In genomic region chr2:73828818-73829570, GRCh38 we compare ENCODE assay signal across 8 cellular contexts. TPM values are rescaled to one million over a fixed set of nuclear protein-coding genes. Genes with fewer than 3 reads are reported as not detected.
DNase-seq lines count a peak whose midpoint lies in the region; ATAC-seq, FAIRE-seq and TF ChIP-seq lines count a peak whose summit lies in the region.

Gene STAMBP (plus strand): TSS chr2:73828961. CDS start chr2:73830857, 1,896 bp downstream.

- H3K9ac ChIP-seq in Loucy (ENCODE audit: low read depth, low read length, poor library complexity, severe bottlenecking) = peak within 1 kb of the TSS; percentile 85

- H3F3A ChIP-seq in Loucy (ENCODE audit: low read depth) = peaks cover 6% of the 10 kb centered on the region; the same call in 1 of the 2 replicates

- peak; percentile 97 for FAIRE-seq in H54 (lab: Jason Lieb, UNC)

- peak within 1 kb of the TSS; percentile 90 to 99 (median 96) for H3K4me3 Mint-ChIP-seq in naive thymus-derived CD8-positive, alpha-beta T cell

- peaks cover 5 to 30% (median 15%) of the 10 kb centered on the region in 3 donors for H3K36me3 Mint-ChIP-seq in naive thymus-derived CD8-positive, alpha-beta T cell

- no peaks in the 10 kb centered on the region for H3K27me3 Mint-ChIP-seq in naive thymus-derived CD8-positive, alpha-beta T cell

- TF ChIP-seq POLR2A in H54 (IDR thresholded peaks at IDR 0.05; ENCODE audit: low read depth, low read length) = peak; percentile 61
- peak; percentile 85 for TF ChIP-seq POLR2A in Raji (IDR thresholded peaks at IDR 0.05; ENCODE audit: insufficient read depth, low read depth, low read length)

- DNase-seq in EL (peak; percentile 96), H54 (ENCODE audit: insufficient read length, low spot score) (peak; percentile 70), fibroblast of mammary gland (ENCODE audit: low read depth) (peak; percentile 95)
- DNase-seq in activated T-helper 9 cell treated with anti-CD3 and anti-CD28 coated beads, Interleukin-2, amount 50 U/mL, for 16 hours (ENCODE audit: low read depth) = peak; percentile 80
- peak; percentile 78 to 96 (median 88) for DNase-seq in naive thymus-derived CD8-positive, alpha-beta T cell
- peak; percentile 82 to 93 (median 88) for DNase-seq in stimulated activated naive CD4-positive, alpha-beta T cell (lab: John Stamatoyannopoulos, UW)

- H3K4me2 ChIP-seq in Loucy (ENCODE audit: low read depth, low read length, poor library complexity, severe bottlenecking) = peak within 1 kb of the TSS; percentile 95

- H3K9me3 ChIP-seq in Loucy (ENCODE audit: insufficient read depth, low read depth, low read length) = no peaks in the 10 kb centered on the region

- peak within 1 kb of the TSS; percentile 77 for H3K4me3 ChIP-seq in Loucy (ENCODE audit: low read length, poor library complexity, severe bottlenecking)
- H3K4me3 ChIP-seq in fibroblast of mammary gland (ENCODE audit: control insufficient read depth, low read depth, low read length) = peak within 1 kb of the TSS; percentile 72

- peaks cover 51% of the 10 kb centered on the region for H3K79me2 ChIP-seq in Loucy (ENCODE audit: insufficient read depth, low read length)

- H3K27ac Mint-ChIP-seq in naive thymus-derived CD8-positive, alpha-beta T cell = peak within 1 kb of the TSS; percentile 93 to 99 (median 97)

- peaks cover 50% of the 10 kb centered on the region for H3K4me1 ChIP-seq in Loucy (ENCODE audit: insufficient read depth, low read length, poor library complexity, severe bottlenecking)

- H3K9me3 Mint-ChIP-seq in naive thymus-derived CD8-positive, alpha-beta T cell = peaks cover 0 to 4% (median 0%) of the 10 kb centered on the region in 9 donors

- H2AFZ ChIP-seq in Loucy (ENCODE audit: low read length) = peak within 1 kb of the TSS; percentile 88

- POLR2A ChIA-PET in naive thymus-derived CD8-positive, alpha-beta T cell (lab: Charles Lee) = interaction anchor here (0.7 to 1.4 kb wide), 12 partner anchors 49 to 701 kb away, joined by 3 to 10 read pairs (median 4); partner anchors contain the start of genes AUP1, DGUOK, DUSP11 and HTRA2

- TF ChIP-seq CTCF in Loucy (conservative IDR thresholded peaks at IDR 0.05; ENCODE audit: low read length) = no peak
- TF ChIP-seq CTCF in fibroblast of mammary gland (conservative IDR thresholded peaks at IDR 0.05; ENCODE audit: control insufficient read depth, insufficient read depth, low read depth, low read length) = no peak

- H3K36me3 ChIP-seq in Loucy (ENCODE audit: insufficient read depth, low read length) = peaks cover 9% of the 10 kb centered on the region

- ATAC-seq in naive thymus-derived CD8-positive, alpha-beta T cell = peak; percentile 88 to 94

- H3K9me2 ChIP-seq in Loucy (replicated peaks; ENCODE audit: low read depth, low read length) = no peaks in the 10 kb centered on the region

- peaks cover 37 to 60% (median 51%) of the 10 kb centered on the region in 4 donors for H3K4me1 Mint-ChIP-seq in naive thymus-derived CD8-positive, alpha-beta T cell

- H4K20me1 ChIP-seq in Loucy (ENCODE audit: insufficient read depth, low read length, poor library complexity, severe bottlenecking) = peaks cover 6% of the 10 kb centered on the region

- H3K27me3 ChIP-seq in Loucy (ENCODE audit: insufficient read depth, low read length, poor library complexity, severe bottlenecking) = no peaks in the 10 kb centered on the region

RNA-seq across cellular contexts. Expression of gene STAMBP, which starts in this region (rescaled TPM):
- 10 to 100 TPM; 28.3 to 32.3 TPM for total RNA-seq in naive thymus-derived CD8-positive, alpha-beta T cell
- 10 to 100 TPM; 32.3 to 44.3 (median 35.0) TPM for polyA plus RNA-seq in naive thymus-derived CD8-positive, alpha-beta T cell

Comparison
In these comparisons a context has a peak if more than half of its experiments do, and no peak if none do; other contexts are left out.
1. Peak in every context shown above with its lines: DNase-seq, ATAC-seq and H3K4me3 ChIP-seq.